In the genomic region with DNA sequence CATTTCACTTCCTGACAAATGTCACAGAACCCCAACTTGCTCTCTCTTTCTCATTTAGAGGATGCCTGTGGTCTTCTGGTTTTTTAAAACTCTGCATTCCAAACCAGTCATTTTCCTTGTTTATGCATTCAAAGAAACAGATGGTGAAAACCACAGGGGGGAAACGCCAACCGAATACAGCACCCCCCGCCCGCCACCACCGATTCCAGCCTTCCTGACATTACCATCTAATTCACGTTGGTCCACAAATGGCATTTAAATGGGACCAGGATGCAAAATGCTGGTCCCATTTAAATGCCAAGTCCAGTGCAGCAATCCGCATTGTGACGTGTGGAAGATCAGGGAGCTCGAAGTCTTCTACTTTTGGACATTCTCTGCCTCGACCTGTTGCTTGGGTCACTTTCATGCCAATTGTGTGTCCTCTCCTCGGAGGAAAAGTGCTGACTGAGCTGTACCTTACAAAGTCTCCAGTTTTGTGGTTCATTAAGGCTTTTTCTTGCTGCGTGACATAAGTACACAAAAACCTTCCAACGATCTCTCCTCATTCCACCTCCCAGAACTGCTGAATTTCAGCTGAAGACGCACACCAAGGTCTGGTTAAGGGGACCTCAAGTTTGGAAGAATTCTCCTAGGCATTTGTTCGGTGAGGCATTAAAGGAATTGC, we compare ENCODE assay signal across 11 cellular contexts. TPM values are rescaled to one million over a fixed set of nuclear protein-coding genes. Genes with fewer than 3 reads are reported as not detected.
DNase-seq lines count a peak whose midpoint lies in the region; ATAC-seq, FAIRE-seq and TF ChIP-seq lines count a peak whose summit lies in the region.
"Had no signal": no experiment of that assay in that cellular context is flagged by ENCODE, and none has a peak within 500 bp of the region (broad histone marks: within the 10 kb centered on the region; RNA-seq: fewer than 3 reads in every experiment).

No MANE protein-coding gene starts in this region.

- TF ChIP-seq CTCF in heart right ventricle (IDR thresholded peaks at IDR 0.05) (no peak), astrocyte of the cerebellum (IDR thresholded peaks at IDR 0.05; ENCODE audit: low read depth, low read length, missing control alignments) (no peak), lower lobe of right lung (IDR thresholded peaks at IDR 0.05) (no peak), upper lobe of left lung (IDR thresholded peaks at IDR 0.05) (no peak), ovary (IDR thresholded peaks at IDR 0.05) (no peak)

- H3K4me3 ChIP-seq in heart right ventricle (no peak overlapping the region), astrocyte of the cerebellum (ENCODE audit: low read depth, low read length) (peak overlapping the region; percentile 12), lower lobe of right lung (no peak overlapping the region), upper lobe of left lung (no peak overlapping the region), ovary (no peak overlapping the region), small intestine (ENCODE audit: low read depth in 1 of 2, low read length in 2 of 2) (no peak overlapping the region)

- intact Hi-C loops in heart right ventricle (cut with DNase I) = loop anchor here in 1 of 10 donors (10.0 kb wide), 1 partner anchor 1308 kb away; no protein-coding TSS in a partner anchor
- intact Hi-C loops in Right ventricle myocardium superior (cut with DNase I) = no loop called here
- intact Hi-C loops in lower lobe of right lung (cut with DNase I) = no loop called here
- intact Hi-C loops in ovary (cut with DNase I) = no loop called here

- in situ Hi-C loops in astrocyte of the cerebellum (cut with HindIII; ENCODE audit: low sequenced_read_pairs) = no loop called here

- 65 to 77% methylated on average over 15 of the region's 15 CpGs for WGBS in heart right ventricle, 2 donors
- 55% methylated on average over 15 of the region's 15 CpGs for WGBS in upper lobe of left lung, 2 donors
- WGBS in ovary, 3 donors = 68 to 78% (median 71%) methylated on average over 15 of the region's 15 CpGs
- WGBS in small intestine, 3 donors = 68 to 93% (median 80%) methylated on average over 15 of the region's 15 CpGs

- H3K36me3 ChIP-seq in heart right ventricle = peaks cover 0 to 67% (median 17%) of the 10 kb centered on the region in 9 donors
- peaks cover 74% of the 10 kb centered on the region for H3K36me3 ChIP-seq in lower lobe of right lung
- H3K36me3 ChIP-seq in upper lobe of left lung = peaks cover 29 to 83% (median 48%) of the 10 kb centered on the region in 4 donors
- H3K36me3 ChIP-seq in ovary = no peaks in the 10 kb centered on the region
- H3K36me3 ChIP-seq in small intestine (ENCODE audit: control insufficient read depth in 2 of 2, insufficient read depth in 2 of 2, low read length in 2 of 2) = peaks cover 5 to 14% of the 10 kb centered on the region in 2 donors

- no peak for DNase-seq in heart right ventricle
- no peak for DNase-seq in Right ventricle myocardium superior
- peak; percentile 87 for DNase-seq in astrocyte of the cerebellum (ENCODE audit: low read depth)
- DNase-seq in lower lobe of right lung = no peak
- no peak for DNase-seq in upper lobe of left lung
- no peak for DNase-seq in ovary
- no peak for DNase-seq in small intestine
- DNase-seq: activated gamma-delta T cell, DMS153, Karpas-422 had no signal

- H3K9me3 ChIP-seq in heart right ventricle = no peaks in the 10 kb centered on the region
- no peaks in the 10 kb centered on the region for H3K9me3 ChIP-seq in lower lobe of right lung
- no peaks in the 10 kb centered on the region for H3K9me3 ChIP-seq in upper lobe of left lung
- no peaks in the 10 kb centered on the region for H3K9me3 ChIP-seq in ovary
- no peaks in the 10 kb centered on the region for H3K9me3 ChIP-seq in small intestine (ENCODE audit: control insufficient read depth, low read depth)

- ATAC-seq in heart right ventricle = no peak
- ATAC-seq in Right ventricle myocardium superior (ENCODE audit: poor library complexity) = no peak
- no peak for ATAC-seq in lower lobe of right lung
- ATAC-seq in upper lobe of left lung (ENCODE audit: low FRiP score in 2 of 2) = no peak
- ATAC-seq in GM21723 (IDR thresholded peaks at IDR 0.05; ENCODE audit: unreplicated experiment) = no peak

- TF ChIP-seq EP300 in upper lobe of left lung (IDR thresholded peaks at IDR 0.05) (no peak), ovary (IDR thresholded peaks at IDR 0.05) (no peak)

- TF ChIP-seq POLR2A in upper lobe of left lung (IDR thresholded peaks at IDR 0.05) = no peak
- no peak for TF ChIP-seq POLR2A in ovary (IDR thresholded peaks at IDR 0.05)

- no peak for FAIRE-seq in small intestine (lab: Jason Lieb, UNC)

- H3K27me3 ChIP-seq in heart right ventricle (no peaks in the 10 kb centered on the region), lower lobe of right lung (ENCODE audit: low read depth) (no peaks in the 10 kb centered on the region), upper lobe of left lung (no peaks in the 10 kb centered on the region), ovary (no peaks in the 10 kb centered on the region), small intestine (ENCODE audit: control insufficient read depth in 2 of 2, insufficient read depth in 2 of 2, low read length in 2 of 2) (no peaks in the 10 kb centered on the region)

- H3K27ac ChIP-seq in heart right ventricle (peak overlapping the region in 7 of 10 donors; percentile 10 to 80 (median 52)), lower lobe of right lung (peak overlapping the region; percentile 47), upper lobe of left lung (peak overlapping the region; percentile 1 to 73 (median 54)), ovary (no peak overlapping the region), small intestine (ENCODE audit: low read depth in 1 of 2, low read length in 1 of 2) (peak overlapping the region in 1 of 2 donors; percentile 45)

- H3K4me1 ChIP-seq in heart right ventricle (peaks cover 2 to 77% (median 54%) of the 10 kb centered on the region in 9 donors), lower lobe of right lung (peaks cover 82% of the 10 kb centered on the region), upper lobe of left lung (peaks cover 55 to 69% (median 65%) of the 10 kb centered on the region in 4 donors), ovary (ENCODE audit: insufficient read depth) (no peaks in the 10 kb centered on the region), small intestine (ENCODE audit: control insufficient read depth in 2 of 2, insufficient read depth in 1 of 2, low read depth in 1 of 2, low read length in 1 of 2) (peaks cover 0 to 3% of the 10 kb centered on the region in 2 donors)

RNA-seq across cellular contexts. Expression of a gene that starts 35.8 kb away (rescaled TPM):
- total RNA-seq in heart right ventricle (10 to 100 TPM; 10.8 to 34.2 (median 24.6) TPM), Right ventricle myocardium superior (23.7 TPM), lower lobe of right lung (127 TPM), upper lobe of left lung (100 to 1,000 TPM; 122 to 334 (median 173) TPM), ovary (10 to 100 TPM in 5 of 7 donors, 1 to 10 TPM in 2; 5.0 to 49.4 (median 17.4) TPM)
- polyA plus RNA-seq in heart right ventricle (10 to 100 TPM; 18.7 to 19.3 TPM), ovary (10 to 100 TPM in 1 of 2 donors, 1 to 10 TPM in 1; 8.7 to 13.7 TPM), small intestine (10 to 100 TPM; 13.6 to 15.1 (median 14.9) TPM)

Comparison
In these comparisons a context has a peak if more than half of its experiments do, and no peak if none do; other contexts are left out.
1. H3K27ac ChIP-seq: peak in heart right ventricle (7 of 10), lower lobe of right lung (single experiment) and upper lobe of left lung (4 of 4); none in ovary (0 of 2).